In genomic region chr12:121852392-121852791, GRCh38 we compare ENCODE assay signal across 4 cellular contexts. TPM values are rescaled to one million over a fixed set of nuclear protein-coding genes. Genes with fewer than 3 reads are reported as not detected.
"Had no signal": no experiment of that assay in that cellular context is flagged by ENCODE, and none has a peak within 500 bp of the region (broad histone marks: within the 10 kb centered on the region; RNA-seq: fewer than 3 reads in every experiment).

No MANE protein-coding gene starts in this region.

RNA-seq across cellular contexts. Expression of gene HPD, which starts 6.3 kb away (rescaled TPM):
- total RNA-seq: GM23248, GM23338, H4, H9 had no signal
